Comparison of ENCODE assay signal across 9 cellular contexts in genomic region chr9:83956288-83957028, GRCh38. TPM values are rescaled to one million over a fixed set of nuclear protein-coding genes. Genes with fewer than 3 reads are reported as not detected.
DNase-seq lines count a peak whose midpoint lies in the region; ATAC-seq and TF ChIP-seq lines count a peak whose summit lies in the region.
"Had no signal": no experiment of that assay in that cellular context is flagged by ENCODE, and none has a peak within 500 bp of the region (broad histone marks: within the 10 kb centered on the region; RNA-seq: fewer than 3 reads in every experiment).

No MANE protein-coding gene starts in this region.

- peak overlapping the region; percentile 59 for H3K27ac ChIP-seq in RWPE2 (ENCODE audit: poor library complexity, severe bottlenecking)
- peak overlapping the region; percentile 80 for H3K27ac ChIP-seq in psoas muscle

- H3K9me3 Mint-ChIP-seq in activated naive CD8-positive, alpha-beta T cell treated with anti-CD3 and anti-CD28 coated beads for 36 hours, result no peaks in the 10 kb centered on the region

- H3K36me3 Mint-ChIP-seq in activated naive CD8-positive, alpha-beta T cell treated with anti-CD3 and anti-CD28 coated beads for 36 hours, result peaks cover 14% of the 10 kb centered on the region
- H3K36me3 Mint-ChIP-seq: brain had no signal

- H3K4me3 ChIP-seq in RWPE2 (ENCODE audit: severe bottlenecking), result peak overlapping the region; percentile 54
- peak overlapping the region; percentile 71 for H3K4me3 ChIP-seq in psoas muscle

- 1% methylated on average over 59 to 61 of the region's 61 CpGs for WGBS in psoas muscle, 3 donors

- ATAC-seq in GM19452 (IDR thresholded peaks at IDR 0.05; ENCODE audit: unreplicated experiment), result peak; percentile 75
- peak; percentile 89 for ATAC-seq in HG03571 (IDR thresholded peaks at IDR 0.05; ENCODE audit: unreplicated experiment)
- peak; percentile 84 for ATAC-seq in RWPE2 (ENCODE audit: low read depth)
- ATAC-seq in left ventricle myocardium superior, result peak; percentile 95
- ATAC-seq in psoas muscle, result peak; percentile 86 to 94 (median 92)

- H3K4me1 ChIP-seq in RWPE2 (ENCODE audit: insufficient read depth, poor library complexity, severe bottlenecking), result peaks cover 10% of the 10 kb centered on the region
- no peaks in the 10 kb centered on the region for H3K4me1 ChIP-seq in psoas muscle

- in situ Hi-C loops in Caki2 (cut with HindIII; ENCODE audit: low pct_unique_long_range_greater_than_20kb, low sequenced_read_pairs), result no loop called here

- DNase-seq in Caki2 (ENCODE audit: low read depth) (peak; percentile 72), RWPE2 (ENCODE audit: low spot score) (peak; percentile 78), left ventricle myocardium superior (peak; percentile 89), psoas muscle (peak; percentile 83 to 91), NCI-H187 treated with DMSO at 0.1 percent for 48 hours (lab: John Stamatoyannopoulos, UW) (no peak)
- peak; percentile 71 for DNase-seq in activated naive CD8-positive, alpha-beta T cell treated with anti-CD3 and anti-CD28 coated beads for 36 hours

- H3K27ac Mint-ChIP-seq in activated naive CD8-positive, alpha-beta T cell treated with anti-CD3 and anti-CD28 coated beads for 36 hours, result peak overlapping the region; percentile 97
- H3K27ac Mint-ChIP-seq: brain had no signal

- H3K36me3 ChIP-seq in RWPE2 (ENCODE audit: low read depth) (peaks cover 33% of the 10 kb centered on the region), psoas muscle (ENCODE audit: insufficient read depth in 1 of 2, low read depth in 1 of 2) (peaks cover 0 to 35% of the 10 kb centered on the region in 2 donors)

- no peaks in the 10 kb centered on the region for H3K9me3 ChIP-seq in RWPE2 (ENCODE audit: severe bottlenecking)
- H3K9me3 ChIP-seq in psoas muscle, result no peaks in the 10 kb centered on the region

- peak overlapping the region; percentile 98 for H3K4me3 Mint-ChIP-seq in activated naive CD8-positive, alpha-beta T cell treated with anti-CD3 and anti-CD28 coated beads for 36 hours

- intact Hi-C loops in left ventricle myocardium superior (cut with micrococcal nuclease), result loop anchor here (10.0 kb wide), 1 partner anchor 218 kb away; no protein-coding TSS in a partner anchor
- intact Hi-C loops in psoas muscle (cut with DNase I), result loop anchor here in 1 of 2 donors (2.0 kb wide), 1 partner anchor 24 kb away; the partner anchor contains the start of genes HNRNPK and RMI1

- peaks cover 12% of the 10 kb centered on the region for H3K4me1 Mint-ChIP-seq in activated naive CD8-positive, alpha-beta T cell treated with anti-CD3 and anti-CD28 coated beads for 36 hours
- H3K4me1 Mint-ChIP-seq: brain had no signal

- TF ChIP-seq CTCF in RWPE2 (IDR thresholded peaks at IDR 0.05; ENCODE audit: poor library complexity, severe bottlenecking) (no peak), psoas muscle (IDR thresholded peaks at IDR 0.05) (no peak)

- no peaks in the 10 kb centered on the region for H3K27me3 ChIP-seq in RWPE2 (ENCODE audit: insufficient read depth, poor library complexity, severe bottlenecking)
- no peaks in the 10 kb centered on the region for H3K27me3 ChIP-seq in psoas muscle (ENCODE audit: insufficient read depth in 3 of 3, low read length in 2 of 3)

- no peaks in the 10 kb centered on the region for H3K27me3 Mint-ChIP-seq in activated naive CD8-positive, alpha-beta T cell treated with anti-CD3 and anti-CD28 coated beads for 36 hours
- H3K27me3 Mint-ChIP-seq: brain had no signal

RNA-seq across cellular contexts. Expression of gene HNRNPK, which starts 23.6 kb away (rescaled TPM):
- 655 and 719 TPM in 2 replicates for total RNA-seq in Caki2 (2014; rRNA removed; shearing (Covaris generic); ENCODE audit: low replicate concordance)
- total RNA-seq in activated naive CD8-positive, alpha-beta T cell treated with anti-CD3 and anti-CD28 coated beads for 36 hours, result 100 to 1,000 TPM; 874 to 924 TPM
- total RNA-seq in left ventricle myocardium superior, result 289 TPM
- 100 to 1,000 TPM; 253 to 369 (median 344) TPM for total RNA-seq in psoas muscle
- 100 to 1,000 TPM; 241 to 337 (median 327) TPM for polyA plus RNA-seq in psoas muscle

RNA-seq across cellular contexts. Expression of gene RMI1, which starts 24.1 kb away (rescaled TPM):
- 4.7 and 12.4 TPM in 2 replicates for total RNA-seq in Caki2 (2014; rRNA removed; shearing (Covaris generic); ENCODE audit: low replicate concordance)
- 10 to 100 TPM; 33.4 to 34.4 TPM for total RNA-seq in activated naive CD8-positive, alpha-beta T cell treated with anti-CD3 and anti-CD28 coated beads for 36 hours
- 6.9 TPM for total RNA-seq in left ventricle myocardium superior
- total RNA-seq in psoas muscle, result 1 to 10 TPM; 3.9 to 4.5 (median 4.1) TPM
- 10 to 100 TPM in 1 of 3 donors, 1 to 10 TPM in 2; 2.4 to 15.1 (median 2.8) TPM for polyA plus RNA-seq in psoas muscle

RNA-seq across cellular contexts. Expression of gene KIF27, which starts 35.2 kb away (rescaled TPM):
- 0.67 and 4.8 TPM in 2 replicates for total RNA-seq in Caki2 (2014; rRNA removed; shearing (Covaris generic); ENCODE audit: low replicate concordance)
- 1 to 10 TPM; 1.9 to 2.0 TPM for total RNA-seq in activated naive CD8-positive, alpha-beta T cell treated with anti-CD3 and anti-CD28 coated beads for 36 hours
- total RNA-seq in left ventricle myocardium superior, result 4.5 TPM
- total RNA-seq in psoas muscle, result 1 to 10 TPM; 1.8 to 3.8 (median 2.7) TPM
- 1 to 10 TPM in 2 of 3 donors, under 1 TPM in 1; 0.73 to 1.4 (median 1.0) TPM for polyA plus RNA-seq in psoas muscle
